ENCODE assay signal across 8 cellular contexts in genomic region chr1:66242646-66243547, GRCh38.
DNase-seq lines count a peak whose midpoint lies in the region; ATAC-seq and TF ChIP-seq lines count a peak whose summit lies in the region.

No MANE protein-coding gene starts in this region.

- TF ChIP-seq RAD21 in SK-N-SH (IDR thresholded peaks at IDR 0.05; ENCODE audit: low read length) = peak; percentile 100

- POLR2A ChIA-PET in SK-N-SH (lab: Yijun Ruan, JAX) = interaction anchor here (0.8 to 1.7 kb wide), 3 partner anchors 248 to 251 kb away, joined by 4 to 8 read pairs (median 5); no protein-coding TSS in a partner anchor

- H3K9me2 ChIP-seq in SK-N-SH = no peaks in the 10 kb centered on the region

- no peak overlapping the region for H3K9ac ChIP-seq in SK-N-SH

- no peak overlapping the region for H3K27ac Mint-ChIP-seq in activated naive CD4-positive, alpha-beta T cell treated with anti-CD3 and anti-CD28 coated beads, Interleukin-2, amount 10 ng/mL, durations not matched to agents 7 days and 5 days

- H3F3A ChIP-seq in SK-N-SH (replicated peaks; ENCODE audit: insufficient read depth) = peaks cover 4% of the 10 kb centered on the region

- ATAC-seq in HG02610 (IDR thresholded peaks at IDR 0.05; ENCODE audit: unreplicated experiment) (peak; percentile 75), upper lobe of right lung (peak; percentile 99)

- no peaks in the 10 kb centered on the region for H4K20me1 ChIP-seq in SK-N-SH (ENCODE audit: insufficient read depth)

- no peaks in the 10 kb centered on the region for H3K9me3 Mint-ChIP-seq in activated naive CD4-positive, alpha-beta T cell treated with anti-CD3 and anti-CD28 coated beads, Interleukin-2, amount 10 ng/mL, durations not matched to agents 7 days and 5 days

- H3K27me3 Mint-ChIP-seq in activated naive CD4-positive, alpha-beta T cell treated with anti-CD3 and anti-CD28 coated beads, Interleukin-2, amount 10 ng/mL, durations not matched to agents 7 days and 5 days = peaks cover 6% of the 10 kb centered on the region

- no peak for DNase-seq in GM12864 (ENCODE audit: low read depth)
- peak; percentile 89 for DNase-seq in NCI-H1105 (lab: John Stamatoyannopoulos, UW)
- DNase-seq in SK-N-SH = peak; percentile 71
- DNase-seq in activated naive CD4-positive, alpha-beta T cell treated with anti-CD3 and anti-CD28 coated beads, Interleukin-2, amount 10 ng/mL, durations not matched to agents 7 days and 5 days = peak; percentile 85
- DNase-seq in glomerular visceral epithelial cell (ENCODE audit: extremely low spot score) = peak; percentile 85
- peak; percentile 96 for DNase-seq in pons (ENCODE audit: low spot score)
- peak; percentile 88 for DNase-seq in upper lobe of right lung

- peak overlapping the region; percentile 66; the same call in 1 of the 2 replicates for H2AFZ ChIP-seq in SK-N-SH (ENCODE audit: low read depth)

- no peaks in the 10 kb centered on the region for H3K9me3 ChIP-seq in SK-N-SH
- H3K9me3 ChIP-seq in upper lobe of right lung = no peaks in the 10 kb centered on the region

- CTCF ChIA-PET in SK-N-SH (lab: Yijun Ruan, JAX) = interaction anchor here (0.5 to 19.0 kb wide), 83 partner anchors 10 to 1177 kb away, joined by 3 to 384 read pairs (median 4); no protein-coding TSS in a partner anchor
- CTCF ChIA-PET in activated naive CD4-positive, alpha-beta T cell treated with anti-CD3 and anti-CD28 coated beads, Interleukin-2, amount 10 ng/mL, durations not matched to agents 7 days and 5 days (lab: Charles Lee) = interaction anchor here (0.7 to 21.3 kb wide), 70 partner anchors 8 to 1006 kb away, joined by 3 to 565 read pairs (median 4); no protein-coding TSS in a partner anchor

- 45% methylated on average over 6 of the region's 6 CpGs for WGBS in SK-N-SH (ENCODE audit: low lambda C conversion rate)

- H3K4me1 Mint-ChIP-seq in activated naive CD4-positive, alpha-beta T cell treated with anti-CD3 and anti-CD28 coated beads, Interleukin-2, amount 10 ng/mL, durations not matched to agents 7 days and 5 days = peaks cover 3% of the 10 kb centered on the region

- TF ChIP-seq CTCF in GM12864 (IDR thresholded peaks at IDR 0.05; ENCODE audit: low read depth, low read length, missing control alignments) (peak; percentile 98), SK-N-SH (IDR thresholded peaks at IDR 0.05) (peak; percentile 100), upper lobe of right lung (IDR thresholded peaks at IDR 0.05) (peak; percentile 98)

- no peaks in the 10 kb centered on the region for H3K79me2 ChIP-seq in SK-N-SH (ENCODE audit: insufficient read depth)

- intact Hi-C loops in upper lobe of right lung (cut with DNase I) = no loop called here

- TF ChIP-seq EP300 in SK-N-SH (IDR thresholded peaks at IDR 0.05; ENCODE audit: borderline replicate concordance in 1 of 2, low read depth in 1 of 2, low read length in 1 of 2) = no peak

- H3K4me3 ChIP-seq in GM12864 (ENCODE audit: low read depth, low read length) (no peak overlapping the region), SK-N-SH (ENCODE audit: low read depth in 2 of 2, low read length in 1 of 2) (peak overlapping the region in 1 of 2 experiments; percentile 36; a peak in 1 of 4 replicates), upper lobe of right lung (no peak overlapping the region)

- H3K27ac ChIP-seq in SK-N-SH (ENCODE audit: low read depth in 2 of 2, low read length in 1 of 2) (peak overlapping the region; percentile 20 to 91; a peak in 3 of 4 replicates), upper lobe of right lung (no peak overlapping the region)

- no peak overlapping the region for H3K4me3 Mint-ChIP-seq in activated naive CD4-positive, alpha-beta T cell treated with anti-CD3 and anti-CD28 coated beads, Interleukin-2, amount 10 ng/mL, durations not matched to agents 7 days and 5 days

- no peaks in the 10 kb centered on the region for H3K36me3 Mint-ChIP-seq in activated naive CD4-positive, alpha-beta T cell treated with anti-CD3 and anti-CD28 coated beads, Interleukin-2, amount 10 ng/mL, durations not matched to agents 7 days and 5 days

- no peaks in the 10 kb centered on the region for H3K36me3 ChIP-seq in SK-N-SH (replicated peaks in 1 of 2; ENCODE audit: control insufficient read depth in 1 of 2, insufficient read depth in 2 of 2, low read length in 1 of 2)
- H3K36me3 ChIP-seq in upper lobe of right lung = no peaks in the 10 kb centered on the region

- peak overlapping the region; percentile 32; the same call in 1 of the 2 replicates for H3K4me2 ChIP-seq in SK-N-SH

- H3K27me3 ChIP-seq in SK-N-SH (ENCODE audit: insufficient read depth) = no peaks in the 10 kb centered on the region
- H3K27me3 ChIP-seq in upper lobe of right lung = no peaks in the 10 kb centered on the region

- H3K4me1 ChIP-seq in SK-N-SH (ENCODE audit: control insufficient read depth in 1 of 2, insufficient read depth in 2 of 2, low read depth in 1 of 2, low read length in 1 of 2) (peaks cover 39 to 69% of the 10 kb centered on the region in 2 experiments; a peak in 3 of 4 replicates), upper lobe of right lung (no peaks in the 10 kb centered on the region)

TF ChIP-seq in SK-N-SH, 30 proteins besides CTCF, POLR2A, EP300 and RAD21 (continues in another document):
- TF ChIP-seq REST (IDR thresholded peaks at IDR 0.05; ENCODE audit: low read depth, low read length) = no peak
- TF ChIP-seq CHD2 (IDR thresholded peaks at IDR 0.05; ENCODE audit: low read length, partially characterized antibody) = peak; percentile 27
- no peak for TF ChIP-seq USF1 (IDR thresholded peaks at IDR 0.05; ENCODE audit: borderline replicate concordance, low read depth)
- 0 out of 2 replicates have a peak, but pooled peaks have one; percentile 28 for TF ChIP-seq RFX5 (IDR thresholded peaks at IDR 0.05; ENCODE audit: low read length)
- no peak for TF ChIP-seq GATA2 (CRISPR knock-in tag; IDR thresholded peaks at IDR 0.05)
- TF ChIP-seq FOXM1 (IDR thresholded peaks at IDR 0.05; ENCODE audit: low read depth) = no peak
- no peak for TF ChIP-seq RXRA (IDR thresholded peaks at IDR 0.05; ENCODE audit: borderline replicate concordance, low read depth)
- TF ChIP-seq IRF3 (IDR thresholded peaks at IDR 0.05; ENCODE audit: low read depth, low read length) = no peak
- peak; percentile 100 for TF ChIP-seq SMC3 (IDR thresholded peaks at IDR 0.05; ENCODE audit: low read depth, low read length)
- TF ChIP-seq JUND (IDR thresholded peaks at IDR 0.05) = no peak
- TF ChIP-seq TEAD4 (IDR thresholded peaks at IDR 0.05; ENCODE audit: borderline replicate concordance, insufficient read depth) = no peak
- TF ChIP-seq POLR2AphosphoS5 (IDR thresholded peaks at IDR 0.05; ENCODE audit: low read depth, low read length) = no peak
- TF ChIP-seq GABPA (IDR thresholded peaks at IDR 0.05; ENCODE audit: low read depth) = no peak
- no peak; the same call in 1 of the 2 replicates for TF ChIP-seq YY1 (IDR thresholded peaks at IDR 0.05; ENCODE audit: low read depth)
- TF ChIP-seq MXI1 (IDR thresholded peaks at IDR 0.05; ENCODE audit: low read depth, low read length) = no peak
